Comparison of ENCODE assay signal across 1 cellular context in the genomic region with DNA sequence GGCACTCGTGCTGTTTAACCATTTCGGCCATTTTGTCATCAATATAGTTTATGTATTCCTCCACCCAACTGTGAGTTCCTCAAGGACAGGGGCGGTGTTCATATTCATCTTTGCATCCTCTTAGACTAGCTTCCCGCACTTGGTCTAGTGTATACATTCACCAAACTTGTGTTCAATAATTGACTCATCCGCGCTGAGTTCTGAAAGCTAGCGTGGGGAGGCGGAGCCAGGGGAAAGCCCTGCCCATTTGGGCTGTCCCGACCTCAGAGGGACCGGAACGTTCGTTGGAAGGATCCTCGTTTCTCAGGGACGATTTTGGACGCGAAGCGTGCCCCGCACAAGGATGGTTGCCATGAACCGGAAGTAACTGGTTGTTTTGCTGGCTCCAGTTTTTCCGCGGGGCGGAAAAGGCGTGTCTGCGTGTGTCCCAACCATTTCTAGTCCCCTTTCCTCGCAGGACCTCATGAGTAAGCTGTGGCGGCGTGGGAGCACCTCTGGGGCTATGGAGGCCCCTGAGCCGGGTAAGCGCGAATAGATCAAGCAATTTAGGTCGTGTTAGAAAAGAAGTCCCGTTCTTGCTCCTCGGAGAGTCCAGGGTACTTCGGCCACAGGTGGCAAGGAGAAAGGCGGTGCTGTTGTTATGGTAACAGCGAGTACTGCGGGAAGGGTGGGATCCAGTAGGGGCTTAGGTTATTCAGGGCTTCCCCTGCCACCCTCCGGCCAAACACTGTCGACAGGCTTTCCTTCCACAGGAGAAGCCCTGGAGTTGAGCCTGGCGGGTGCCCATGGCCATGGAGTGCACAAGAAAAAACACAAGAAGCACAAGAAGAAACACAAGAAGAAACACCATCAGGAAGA.
A peak's percentile ranks its signal among the peaks of the same experiment; 100 is the strongest.
TF ChIP-seq lines count a peak whose summit lies in the region.

TSS of gene INO80B (plus strand) at position 434 of the 858 bp plus-strand sequence. CDS start at position 464, 30 bp downstream.

TF ChIP-seq in K562, 482 proteins besides CTCF, POLR2A, EP300 and RAD21 (continued from another document and continues in another):
- TF ChIP-seq, protein P1, sequence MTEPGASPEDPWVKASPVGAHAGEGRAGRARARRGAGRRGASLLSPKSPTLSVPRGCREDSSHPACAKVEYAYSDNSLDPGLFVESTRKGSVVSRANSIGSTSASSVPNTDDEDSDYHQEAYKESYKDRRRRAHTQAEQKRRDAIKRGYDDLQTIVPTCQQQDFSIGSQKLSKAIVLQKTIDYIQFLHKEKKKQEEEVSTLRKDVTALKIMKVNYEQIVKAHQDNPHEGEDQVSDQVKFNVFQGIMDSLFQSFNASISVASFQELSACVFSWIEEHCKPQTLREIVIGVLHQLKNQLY (CRISPR knock-in tag; conservative IDR thresholded peaks at IDR 0.05): 0 out of 4 replicates have a peak, but pooled peaks of 1 of the 2 experiments have one; percentile 46
- TF ChIP-seq POU5F1 (IDR thresholded peaks at IDR 0.05; ENCODE audit: borderline replicate concordance, low read depth, low read length, partially characterized antibody): peak; percentile 88
- peak in 1 of 2 experiments; percentile 60; a peak in 2 of 4 replicates for TF ChIP-seq RCOR1 (IDR thresholded peaks at IDR 0.05; ENCODE audit: borderline replicate concordance in 1 of 2, low read depth in 2 of 2, low read length in 2 of 2)
- TF ChIP-seq FIP1L1 (IDR thresholded peaks at IDR 0.05; ENCODE audit: low read depth, low read length, poor library complexity, severe bottlenecking): no peak
- TF ChIP-seq ZNF79 (CRISPR knock-in tag; IDR thresholded peaks at IDR 0.05; ENCODE audit: low read depth): no peak
- peak; percentile 75 to 98; a peak in 3 of 4 replicates for TF ChIP-seq HDAC1 (IDR thresholded peaks at IDR 0.05)
- no peak for TF ChIP-seq NR2F6 (CRISPR knock-in tag; IDR thresholded peaks at IDR 0.05)
- TF ChIP-seq ID3 (CRISPR knock-in tag; IDR thresholded peaks at IDR 0.05): no peak
- 0 out of 2 replicates have a peak, but pooled peaks have one; percentile 43 for TF ChIP-seq ID3 (tag; IDR thresholded peaks at IDR 0.05)
- 0 out of 2 replicates have a peak, but pooled peaks have one; percentile 6 for TF ChIP-seq TAL1 (IDR thresholded peaks at IDR 0.05)
- TF ChIP-seq MYC (IDR thresholded peaks at IDR 0.05; ENCODE audit: low read depth, low read length): peak; percentile 78
- peak; percentile 69; the same call in 1 of the 2 replicates for TF ChIP-seq MYC (CRISPR knock-in tag; IDR thresholded peaks at IDR 0.05; ENCODE audit: borderline replicate concordance, low read depth)
- TF ChIP-seq, protein P2, sequence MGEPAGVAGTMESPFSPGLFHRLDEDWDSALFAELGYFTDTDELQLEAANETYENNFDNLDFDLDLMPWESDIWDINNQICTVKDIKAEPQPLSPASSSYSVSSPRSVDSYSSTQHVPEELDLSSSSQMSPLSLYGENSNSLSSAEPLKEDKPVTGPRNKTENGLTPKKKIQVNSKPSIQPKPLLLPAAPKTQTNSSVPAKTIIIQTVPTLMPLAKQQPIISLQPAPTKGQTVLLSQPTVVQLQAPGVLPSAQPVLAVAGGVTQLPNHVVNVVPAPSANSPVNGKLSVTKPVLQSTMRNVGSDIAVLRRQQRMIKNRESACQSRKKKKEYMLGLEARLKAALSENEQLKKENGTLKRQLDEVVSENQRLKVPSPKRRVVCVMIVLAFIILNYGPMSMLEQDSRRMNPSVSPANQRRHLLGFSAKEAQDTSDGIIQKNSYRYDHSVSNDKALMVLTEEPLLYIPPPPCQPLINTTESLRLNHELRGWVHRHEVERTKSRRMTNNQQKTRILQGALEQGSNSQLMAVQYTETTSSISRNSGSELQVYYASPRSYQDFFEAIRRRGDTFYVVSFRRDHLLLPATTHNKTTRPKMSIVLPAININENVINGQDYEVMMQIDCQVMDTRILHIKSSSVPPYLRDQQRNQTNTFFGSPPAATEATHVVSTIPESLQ (CRISPR knock-in tag; IDR thresholded peaks at IDR 0.05): peak; percentile 47
- TF ChIP-seq NCOA1 (IDR thresholded peaks at IDR 0.05; ENCODE audit: low read depth): peak; percentile 99
- TF ChIP-seq DPF2 (IDR thresholded peaks at IDR 0.05): peak; percentile 43; the same call in 1 of the 2 replicates
- TF ChIP-seq TSC22D4 (tag; IDR thresholded peaks at IDR 0.05): no peak
- TF ChIP-seq ZC3H11A (IDR thresholded peaks at IDR 0.05; ENCODE audit: low read depth, low read length): peak; percentile 89
- TF ChIP-seq, protein P3, sequence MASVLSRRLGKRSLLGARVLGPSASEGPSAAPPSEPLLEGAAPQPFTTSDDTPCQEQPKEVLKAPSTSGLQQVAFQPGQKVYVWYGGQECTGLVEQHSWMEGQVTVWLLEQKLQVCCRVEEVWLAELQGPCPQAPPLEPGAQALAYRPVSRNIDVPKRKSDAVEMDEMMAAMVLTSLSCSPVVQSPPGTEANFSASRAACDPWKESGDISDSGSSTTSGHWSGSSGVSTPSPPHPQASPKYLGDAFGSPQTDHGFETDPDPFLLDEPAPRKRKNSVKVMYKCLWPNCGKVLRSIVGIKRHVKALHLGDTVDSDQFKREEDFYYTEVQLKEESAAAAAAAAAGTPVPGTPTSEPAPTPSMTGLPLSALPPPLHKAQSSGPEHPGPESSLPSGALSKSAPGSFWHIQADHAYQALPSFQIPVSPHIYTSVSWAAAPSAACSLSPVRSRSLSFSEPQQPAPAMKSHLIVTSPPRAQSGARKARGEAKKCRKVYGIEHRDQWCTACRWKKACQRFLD (CRISPR knock-in tag; IDR thresholded peaks at IDR 0.05): no peak
- TF ChIP-seq HNRNPK (IDR thresholded peaks at IDR 0.05; ENCODE audit: low read depth, low read length, poor library complexity, severe bottlenecking): no peak
- peak; percentile 49; the same call in 1 of the 2 replicates for TF ChIP-seq CHD2 (IDR thresholded peaks at IDR 0.05; ENCODE audit: low read depth, low read length)
- TF ChIP-seq TARDBP (IDR thresholded peaks at IDR 0.05): peak; percentile 86
- TF ChIP-seq, protein P4, sequence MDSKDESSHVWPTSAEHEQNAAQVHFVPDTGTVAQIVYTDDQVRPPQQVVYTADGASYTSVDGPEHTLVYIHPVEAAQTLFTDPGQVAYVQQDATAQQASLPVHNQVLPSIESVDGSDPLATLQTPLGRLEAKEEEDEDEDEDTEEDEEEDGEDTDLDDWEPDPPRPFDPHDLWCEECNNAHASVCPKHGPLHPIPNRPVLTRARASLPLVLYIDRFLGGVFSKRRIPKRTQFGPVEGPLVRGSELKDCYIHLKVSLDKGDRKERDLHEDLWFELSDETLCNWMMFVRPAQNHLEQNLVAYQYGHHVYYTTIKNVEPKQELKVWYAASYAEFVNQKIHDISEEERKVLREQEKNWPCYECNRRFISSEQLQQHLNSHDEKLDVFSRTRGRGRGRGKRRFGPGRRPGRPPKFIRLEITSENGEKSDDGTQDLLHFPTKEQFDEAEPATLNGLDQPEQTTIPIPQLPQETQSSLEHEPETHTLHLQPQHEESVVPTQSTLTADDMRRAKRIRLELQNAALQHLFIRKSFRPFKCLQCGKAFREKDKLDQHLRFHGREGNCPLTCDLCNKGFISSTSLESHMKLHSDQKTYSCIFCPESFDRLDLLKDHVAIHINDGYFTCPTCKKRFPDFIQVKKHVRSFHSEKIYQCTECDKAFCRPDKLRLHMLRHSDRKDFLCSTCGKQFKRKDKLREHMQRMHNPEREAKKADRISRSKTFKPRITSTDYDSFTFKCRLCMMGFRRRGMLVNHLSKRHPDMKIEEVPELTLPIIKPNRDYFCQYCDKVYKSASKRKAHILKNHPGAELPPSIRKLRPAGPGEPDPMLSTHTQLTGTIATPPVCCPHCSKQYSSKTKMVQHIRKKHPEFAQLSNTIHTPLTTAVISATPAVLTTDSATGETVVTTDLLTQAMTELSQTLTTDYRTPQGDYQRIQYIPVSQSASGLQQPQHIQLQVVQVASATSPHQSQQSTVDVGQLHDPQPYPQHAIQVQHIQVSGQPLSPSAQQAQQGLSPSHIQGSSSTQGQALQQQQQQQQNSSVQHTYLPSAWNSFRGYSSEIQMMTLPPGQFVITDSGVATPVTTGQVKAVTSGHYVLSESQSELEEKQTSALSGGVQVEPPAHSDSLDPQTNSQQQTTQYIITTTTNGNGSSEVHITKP (IDR thresholded peaks at IDR 0.05; ENCODE audit: partially characterized antibody): peak; percentile 78
- TF ChIP-seq TRIM28 (IDR thresholded peaks at IDR 0.05): peak; percentile 15; the same call in 1 of the 2 replicates
- TF ChIP-seq ZNF277 (CRISPR knock-in tag; IDR thresholded peaks at IDR 0.05; ENCODE audit: borderline replicate concordance): no peak
- no peak for TF ChIP-seq ZNF347 (CRISPR knock-in tag; IDR thresholded peaks at IDR 0.05; ENCODE audit: low read depth)
- peak; percentile 81 for TF ChIP-seq KLF1 (tag; IDR thresholded peaks at IDR 0.05)
- TF ChIP-seq CSDE1 (IDR thresholded peaks at IDR 0.05): peak in 1 of 2 experiments; percentile 80; a peak in 2 of 4 replicates
- TF ChIP-seq MTA1 (IDR thresholded peaks at IDR 0.05; ENCODE audit: borderline replicate concordance): no peak; the same call in 1 of the 2 replicates
- TF ChIP-seq TEAD4 (IDR thresholded peaks at IDR 0.05; ENCODE audit: low read length): peak; percentile 61
- TF ChIP-seq TEAD4 (CRISPR knock-in tag; IDR thresholded peaks at IDR 0.05; ENCODE audit: borderline replicate concordance): no peak
- TF ChIP-seq ZNF175 (CRISPR knock-in tag; IDR thresholded peaks at IDR 0.05; ENCODE audit: low read depth): peak; percentile 30; the same call in 1 of the 2 replicates
- TF ChIP-seq ZBTB17 (CRISPR knock-in tag; IDR thresholded peaks at IDR 0.05): no peak; the same call in 1 of the 2 replicates
- TF ChIP-seq LCOR (CRISPR knock-in tag; IDR thresholded peaks at IDR 0.05): peak; percentile 99
- peak; percentile 78; the same call in 1 of the 2 replicates for TF ChIP-seq ERF (CRISPR knock-in tag; IDR thresholded peaks at IDR 0.05)
- TF ChIP-seq, protein P5, sequence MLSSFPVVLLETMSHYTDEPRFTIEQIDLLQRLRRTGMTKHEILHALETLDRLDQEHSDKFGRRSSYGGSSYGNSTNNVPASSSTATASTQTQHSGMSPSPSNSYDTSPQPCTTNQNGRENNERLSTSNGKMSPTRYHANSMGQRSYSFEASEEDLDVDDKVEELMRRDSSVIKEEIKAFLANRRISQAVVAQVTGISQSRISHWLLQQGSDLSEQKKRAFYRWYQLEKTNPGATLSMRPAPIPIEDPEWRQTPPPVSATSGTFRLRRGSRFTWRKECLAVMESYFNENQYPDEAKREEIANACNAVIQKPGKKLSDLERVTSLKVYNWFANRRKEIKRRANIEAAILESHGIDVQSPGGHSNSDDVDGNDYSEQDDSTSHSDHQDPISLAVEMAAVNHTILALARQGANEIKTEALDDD (IDR thresholded peaks at IDR 0.05): no peak; the same call in 1 of the 2 replicates
- TF ChIP-seq, protein P6, sequence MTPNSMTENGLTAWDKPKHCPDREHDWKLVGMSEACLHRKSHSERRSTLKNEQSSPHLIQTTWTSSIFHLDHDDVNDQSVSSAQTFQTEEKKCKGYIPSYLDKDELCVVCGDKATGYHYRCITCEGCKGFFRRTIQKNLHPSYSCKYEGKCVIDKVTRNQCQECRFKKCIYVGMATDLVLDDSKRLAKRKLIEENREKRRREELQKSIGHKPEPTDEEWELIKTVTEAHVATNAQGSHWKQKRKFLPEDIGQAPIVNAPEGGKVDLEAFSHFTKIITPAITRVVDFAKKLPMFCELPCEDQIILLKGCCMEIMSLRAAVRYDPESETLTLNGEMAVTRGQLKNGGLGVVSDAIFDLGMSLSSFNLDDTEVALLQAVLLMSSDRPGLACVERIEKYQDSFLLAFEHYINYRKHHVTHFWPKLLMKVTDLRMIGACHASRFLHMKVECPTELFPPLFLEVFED (CRISPR knock-in tag; conservative IDR thresholded peaks at IDR 0.05): no peak; the same call in 1 of the 2 replicates
- TF ChIP-seq GABPA (tag; conservative IDR thresholded peaks at IDR 0.05; ENCODE audit: low read depth): peak; percentile 100
- TF ChIP-seq CBFA2T2 (conservative IDR thresholded peaks at IDR 0.05): no peak
- peak; percentile 84 for TF ChIP-seq ZKSCAN1 (IDR thresholded peaks at IDR 0.05; ENCODE audit: low read depth, low read length)
- TF ChIP-seq ZNF324 (CRISPR knock-in tag; IDR thresholded peaks at IDR 0.05): 0 out of 2 replicates have a peak, but pooled peaks have one; percentile 27
- peak; percentile 71 for TF ChIP-seq L3MBTL2 (IDR thresholded peaks at IDR 0.05)
- 0 out of 2 replicates have a peak, but pooled peaks have one; percentile 39 for TF ChIP-seq ZNF239 (CRISPR knock-in tag; IDR thresholded peaks at IDR 0.05)
- peak; percentile 76; the same call in 1 of the 2 replicates for TF ChIP-seq SUPT5H (IDR thresholded peaks at IDR 0.05)
- no peak for TF ChIP-seq ZNF561 (CRISPR knock-in tag; conservative IDR thresholded peaks at IDR 0.05)
- TF ChIP-seq CBX3 (IDR thresholded peaks at IDR 0.05; ENCODE audit: borderline replicate concordance in 1 of 2, low read length in 2 of 2): peak in 1 of 2 experiments; percentile 97; a peak in 2 of 3 replicates
- peak; percentile 85 for TF ChIP-seq ETV1 (tag; conservative IDR thresholded peaks at IDR 0.05; ENCODE audit: low read depth)
- TF ChIP-seq EP400 (IDR thresholded peaks at IDR 0.05): peak; percentile 86
- TF ChIP-seq SMAD4 (CRISPR knock-in tag; conservative IDR thresholded peaks at IDR 0.05): peak; percentile 72
- no peak for TF ChIP-seq NR4A1 (CRISPR knock-in tag; IDR thresholded peaks at IDR 0.05)
- TF ChIP-seq NR4A1 (tag; IDR thresholded peaks at IDR 0.05): 0 out of 2 replicates have a peak, but pooled peaks have one; percentile 30
- TF ChIP-seq ZC3H8 (IDR thresholded peaks at IDR 0.05): no peak
- no peak for TF ChIP-seq MCM7 (IDR thresholded peaks at IDR 0.05)
- TF ChIP-seq, protein P7, sequence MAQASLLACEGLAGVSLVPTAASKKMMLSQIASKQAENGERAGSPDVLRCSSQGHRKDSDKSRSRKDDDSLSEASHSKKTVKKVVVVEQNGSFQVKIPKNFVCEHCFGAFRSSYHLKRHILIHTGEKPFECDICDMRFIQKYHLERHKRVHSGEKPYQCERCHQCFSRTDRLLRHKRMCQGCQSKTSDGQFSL (CRISPR knock-in tag; IDR thresholded peaks at IDR 0.05): no peak
- TF ChIP-seq, protein P7 (tag; IDR thresholded peaks at IDR 0.05): no peak
